ENCODE assay signal across 1 cellular context in the genomic region with DNA sequence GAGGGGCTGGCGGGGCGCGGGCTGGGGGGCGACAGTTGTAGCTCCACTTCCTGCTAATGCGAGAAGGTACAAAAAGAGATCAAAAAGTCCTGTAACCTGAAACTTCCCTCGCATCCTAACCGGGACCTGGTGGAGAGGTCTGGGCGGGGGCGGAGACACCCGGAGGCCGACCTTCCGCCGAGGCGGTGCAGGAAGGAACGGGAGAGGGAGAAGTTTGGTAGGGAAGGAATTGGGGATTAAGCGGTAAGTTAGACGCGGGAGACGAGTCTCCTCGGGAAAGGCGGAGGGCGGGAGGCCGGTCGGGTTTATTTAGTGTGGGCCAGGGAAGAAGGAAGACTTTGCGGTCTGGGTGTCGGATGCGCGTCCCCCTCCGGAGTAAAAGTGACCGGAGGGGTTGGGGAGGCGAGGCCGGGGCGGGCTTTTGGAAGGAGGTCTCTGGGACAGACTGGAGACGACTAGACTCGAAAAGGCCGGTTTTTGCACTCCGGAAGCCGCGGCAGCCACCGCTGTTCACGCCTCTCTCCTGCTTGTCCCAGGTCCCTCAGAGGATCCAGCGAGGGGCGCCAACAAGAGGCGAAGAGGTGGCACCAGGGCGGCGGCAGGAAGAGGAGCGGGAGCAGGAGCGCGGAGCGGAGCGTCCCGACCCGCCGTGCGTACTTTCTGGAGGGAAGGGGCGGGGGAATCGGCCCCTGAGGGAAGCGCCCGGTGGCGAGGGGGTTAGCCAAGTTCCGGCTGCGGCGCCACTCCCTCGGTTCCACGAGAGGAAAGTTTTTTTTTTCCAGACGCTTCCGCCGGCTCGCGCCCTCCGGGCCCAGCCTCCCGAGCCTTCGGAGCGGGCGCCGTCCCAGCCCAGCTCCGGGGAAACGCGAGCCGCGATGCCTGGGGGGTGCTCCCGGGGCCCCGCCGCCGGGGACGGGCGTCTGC.
TF ChIP-seq lines count a peak whose summit lies in the region.

No MANE protein-coding gene starts in this region.

TF ChIP-seq in GM23338, 12 proteins besides CTCF, POLR2A, EP300 and RAD21 (continued from another document):
- TF ChIP-seq STAT1 (IDR thresholded peaks at IDR 0.05; ENCODE audit: unreplicated experiment) (no peak), EZH2phosphoT487 (IDR thresholded peaks at IDR 0.05; ENCODE audit: unreplicated experiment) (no peak), NANOG (IDR thresholded peaks at IDR 0.05; ENCODE audit: borderline replicate concordance) (no peak), ZNF114 (CRISPR knock-in tag; IDR thresholded peaks at IDR 0.05) (no peak), JUNB (IDR thresholded peaks at IDR 0.05; ENCODE audit: unreplicated experiment) (no peak), CREB1 (CRISPR knock-in tag; IDR thresholded peaks at IDR 0.05; ENCODE audit: low read depth) (no peak), ZNF331 (CRISPR knock-in tag; IDR thresholded peaks at IDR 0.05; ENCODE audit: low read depth) (no peak), POLR2AphosphoS5 (IDR thresholded peaks at IDR 0.05; ENCODE audit: low read depth) (no peak; the same call in 1 of the 2 replicates)
- TF ChIP-seq, protein P1, sequence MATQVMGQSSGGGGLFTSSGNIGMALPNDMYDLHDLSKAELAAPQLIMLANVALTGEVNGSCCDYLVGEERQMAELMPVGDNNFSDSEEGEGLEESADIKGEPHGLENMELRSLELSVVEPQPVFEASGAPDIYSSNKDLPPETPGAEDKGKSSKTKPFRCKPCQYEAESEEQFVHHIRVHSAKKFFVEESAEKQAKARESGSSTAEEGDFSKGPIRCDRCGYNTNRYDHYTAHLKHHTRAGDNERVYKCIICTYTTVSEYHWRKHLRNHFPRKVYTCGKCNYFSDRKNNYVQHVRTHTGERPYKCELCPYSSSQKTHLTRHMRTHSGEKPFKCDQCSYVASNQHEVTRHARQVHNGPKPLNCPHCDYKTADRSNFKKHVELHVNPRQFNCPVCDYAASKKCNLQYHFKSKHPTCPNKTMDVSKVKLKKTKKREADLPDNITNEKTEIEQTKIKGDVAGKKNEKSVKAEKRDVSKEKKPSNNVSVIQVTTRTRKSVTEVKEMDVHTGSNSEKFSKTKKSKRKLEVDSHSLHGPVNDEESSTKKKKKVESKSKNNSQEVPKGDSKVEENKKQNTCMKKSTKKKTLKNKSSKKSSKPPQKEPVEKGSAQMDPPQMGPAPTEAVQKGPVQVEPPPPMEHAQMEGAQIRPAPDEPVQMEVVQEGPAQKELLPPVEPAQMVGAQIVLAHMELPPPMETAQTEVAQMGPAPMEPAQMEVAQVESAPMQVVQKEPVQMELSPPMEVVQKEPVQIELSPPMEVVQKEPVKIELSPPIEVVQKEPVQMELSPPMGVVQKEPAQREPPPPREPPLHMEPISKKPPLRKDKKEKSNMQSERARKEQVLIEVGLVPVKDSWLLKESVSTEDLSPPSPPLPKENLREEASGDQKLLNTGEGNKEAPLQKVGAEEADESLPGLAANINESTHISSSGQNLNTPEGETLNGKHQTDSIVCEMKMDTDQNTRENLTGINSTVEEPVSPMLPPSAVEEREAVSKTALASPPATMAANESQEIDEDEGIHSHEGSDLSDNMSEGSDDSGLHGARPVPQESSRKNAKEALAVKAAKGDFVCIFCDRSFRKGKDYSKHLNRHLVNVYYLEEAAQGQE (IDR thresholded peaks at IDR 0.05; ENCODE audit: unreplicated experiment): no peak
- TF ChIP-seq, protein P2, sequence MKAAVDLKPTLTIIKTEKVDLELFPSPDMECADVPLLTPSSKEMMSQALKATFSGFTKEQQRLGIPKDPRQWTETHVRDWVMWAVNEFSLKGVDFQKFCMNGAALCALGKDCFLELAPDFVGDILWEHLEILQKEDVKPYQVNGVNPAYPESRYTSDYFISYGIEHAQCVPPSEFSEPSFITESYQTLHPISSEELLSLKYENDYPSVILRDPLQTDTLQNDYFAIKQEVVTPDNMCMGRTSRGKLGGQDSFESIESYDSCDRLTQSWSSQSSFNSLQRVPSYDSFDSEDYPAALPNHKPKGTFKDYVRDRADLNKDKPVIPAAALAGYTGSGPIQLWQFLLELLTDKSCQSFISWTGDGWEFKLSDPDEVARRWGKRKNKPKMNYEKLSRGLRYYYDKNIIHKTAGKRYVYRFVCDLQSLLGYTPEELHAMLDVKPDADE (IDR thresholded peaks at IDR 0.05): no peak
